In genomic region chr4:41214158-41215146, GRCh38 we compare ENCODE assay signal across 8 cellular contexts. TPM values are rescaled to one million over a fixed set of nuclear protein-coding genes. Genes with fewer than 3 reads are reported as not detected.
A peak's percentile ranks its signal among the peaks of the same experiment; 100 is the strongest.
DNase-seq lines count a peak whose midpoint lies in the region; ATAC-seq and TF ChIP-seq lines count a peak whose summit lies in the region.

Gene APBB2, minus strand, starts transcription at chr4:41214542. Its CDS starts 181,288 bp downstream, at chr4:41033254.

- TF ChIP-seq POLR2A in suprapubic skin (IDR thresholded peaks at IDR 0.05) = peak in 1 of 2 donors; percentile 13

- peak within 1 kb of the TSS; percentile 61 to 88 (median 68) for H3K4me3 Mint-ChIP-seq in naive B cell

- no peak for TF ChIP-seq EP300 in suprapubic skin (IDR thresholded peaks at IDR 0.05)

- peaks cover 0 to 6% (median 0%) of the 10 kb centered on the region in 7 donors for H3K9me3 Mint-ChIP-seq in naive B cell

- H3K4me3 ChIP-seq in suprapubic skin = peak within 1 kb of the TSS; percentile 97

- peaks cover 9 to 29% (median 28%) of the 10 kb centered on the region in 3 donors for H3K4me1 Mint-ChIP-seq in naive B cell

- peaks cover 0 to 6% of the 10 kb centered on the region in 2 donors for H3K36me3 Mint-ChIP-seq in naive B cell

- ATAC-seq in GM21360 (IDR thresholded peaks at IDR 0.05; ENCODE audit: unreplicated experiment) (peak; percentile 63), naive B cell (ENCODE audit: low read depth in 2 of 2) (peak; percentile 44 to 57)

- no peaks in the 10 kb centered on the region for H3K9me3 ChIP-seq in suprapubic skin

- peaks cover 42% of the 10 kb centered on the region for H3K4me1 ChIP-seq in suprapubic skin

- no peaks in the 10 kb centered on the region for H3K36me3 ChIP-seq in suprapubic skin

- no peak within 1 kb of the TSS for H3K27ac Mint-ChIP-seq in naive B cell

- H3K27me3 ChIP-seq in suprapubic skin = no peaks in the 10 kb centered on the region

- peak in 1 of 2 donors; percentile 90 for TF ChIP-seq CTCF in suprapubic skin (IDR thresholded peaks at IDR 0.05)

- DNase-seq in DMS153 (lab: John Stamatoyannopoulos, UW) (peak; percentile 87), HPDE6-E6E7 (ENCODE audit: extremely low spot score) (peak; percentile 94), NCI-H82 treated with DMSO at 0.1 percent for 48 hours (lab: John Stamatoyannopoulos, UW; ENCODE audit: unreplicated experiment) (peak; percentile 84), fibroblast of peridontal ligament (ENCODE audit: extremely low read depth) (peak; percentile 95), naive B cell (peak; percentile 15), suprapubic skin (ENCODE audit: low spot score in 2 of 2) (peak; percentile 94 to 96)
- peak; percentile 56 to 71 for DNase-seq in activated T-cell treated with anti-CD3 and anti-CD28 coated beads, Interleukin-2, amount 50 U/mL, for 48 hours

- peaks cover 57 to 70% (median 64%) of the 10 kb centered on the region in 3 donors for H3K27me3 Mint-ChIP-seq in naive B cell

- peak within 1 kb of the TSS; percentile 91 for H3K27ac ChIP-seq in suprapubic skin

- 8% methylated on average over 8 of the region's 75 CpGs for WGBS in suprapubic skin

RNA-seq across cellular contexts. Expression of gene APBB2, which starts in this region (rescaled TPM):
- polyA plus RNA-seq in naive B cell (ENCODE audit: low read depth in 6 of 6) = 10 to 100 TPM in 5 of 6 donors, 1 to 10 TPM in 1; 8.6 to 23.5 (median 15.7) TPM
- 10 to 100 TPM; 42.4 to 95.8 (median 51.3) TPM for total RNA-seq in suprapubic skin

Comparison
In these comparisons a context has a peak if more than half of its experiments do, and no peak if none do; other contexts are left out.
1. Peak in every context shown above with its lines: DNase-seq, ATAC-seq, H3K4me3 ChIP-seq and H3K27ac ChIP-seq.
2. DNase-seq: peak in every context shown above with its lines; median percentile 95 in fibroblast of peridontal ligament; 95 in suprapubic skin; 94 in HPDE6-E6E7; 87 in DMS153; 84 in NCI-H82 treated with DMSO at 0.1 percent for 48 hours; 64 in activated T-cell treated with anti-CD3 and anti-CD28 coated beads, Interleukin-2, amount 50 U/mL, for 48 hours; 15 in naive B cell.